Comparison of ENCODE assay signal across 28 cellular contexts in genomic region chr13:38166121-38166520, GRCh38.
DNase-seq lines count a peak whose midpoint lies in the region; ATAC-seq and TF ChIP-seq lines count a peak whose summit lies in the region.
"Had no signal": no experiment of that assay in that cellular context is flagged by ENCODE, and none has a peak within 500 bp of the region (broad histone marks: within the 10 kb centered on the region; RNA-seq: fewer than 3 reads in every experiment).

No MANE protein-coding gene starts in this region.

- TF ChIP-seq CTCF in HFFc6 (IDR thresholded peaks at IDR 0.05) (no peak), foreskin keratinocyte (conservative IDR thresholded peaks at IDR 0.05) (no peak), lower leg skin (IDR thresholded peaks at IDR 0.05) (no peak)

- no peak overlapping the region for H3K4me3 Mint-ChIP-seq in HFFc6
- H3K4me3 Mint-ChIP-seq: activated naive CD4-positive, alpha-beta T cell treated with anti-CD3 and anti-CD28 coated beads, Interleukin-2, amount 10 ng/mL, durations not matched to agents 7 days and 5 days; naive B cell; type B pancreatic cell had no signal

- no peaks in the 10 kb centered on the region for H3K4me1 Mint-ChIP-seq in HFFc6 (ENCODE audit: low read depth)

- no peaks in the 10 kb centered on the region for H3K36me3 Mint-ChIP-seq in HFFc6 (ENCODE audit: low read depth)
- H3K36me3 Mint-ChIP-seq: activated naive CD4-positive, alpha-beta T cell treated with anti-CD3 and anti-CD28 coated beads, Interleukin-2, amount 10 ng/mL, durations not matched to agents 7 days and 5 days; naive B cell; type B pancreatic cell had no signal

- WGBS in lower leg skin, 2 donors, result 83 to 85% methylated on average over 2 of the region's 2 CpGs

- H3K27me3 Mint-ChIP-seq in HFFc6 (ENCODE audit: insufficient read depth), result no peaks in the 10 kb centered on the region
- H3K27me3 Mint-ChIP-seq: activated naive CD4-positive, alpha-beta T cell treated with anti-CD3 and anti-CD28 coated beads, Interleukin-2, amount 10 ng/mL, durations not matched to agents 7 days and 5 days; naive B cell; type B pancreatic cell had no signal

- TF ChIP-seq POLR2A in lower leg skin (IDR thresholded peaks at IDR 0.05), result no peak

- no peak overlapping the region for H3K27ac ChIP-seq in foreskin keratinocyte
- H3K27ac ChIP-seq: dorsolateral prefrontal cortex, Peyer's patch, SJCRH30 had no signal

- H3K27me3 ChIP-seq in foreskin keratinocyte, result no peaks in the 10 kb centered on the region
- H3K27me3 ChIP-seq: BE2C, dorsolateral prefrontal cortex, Peyer's patch, SJCRH30 had no signal

- in situ Hi-C loops in ACHN (cut with HindIII; ENCODE audit: low pct_ligation_motif_present, low pct_unique_long_range_greater_than_20kb, low sequenced_read_pairs), result no loop called here

- intact Hi-C loops in lower leg skin (cut with DNase I; ENCODE audit: low total_unique reads), result no loop called here

- H3K9me3 Mint-ChIP-seq in HFFc6, result no peaks in the 10 kb centered on the region
- H3K9me3 Mint-ChIP-seq: activated naive CD4-positive, alpha-beta T cell treated with anti-CD3 and anti-CD28 coated beads, Interleukin-2, amount 10 ng/mL, durations not matched to agents 7 days and 5 days; naive B cell; type B pancreatic cell had no signal

- H3K4me3 ChIP-seq in lower leg skin (ENCODE audit: low read depth, poor library complexity, severe bottlenecking), result no peak overlapping the region
- H3K4me3 ChIP-seq: dorsolateral prefrontal cortex, K562, Peyer's patch, SJCRH30, smooth muscle cell had no signal

- no peaks in the 10 kb centered on the region for H3K4me1 ChIP-seq in foreskin keratinocyte
- H3K4me1 ChIP-seq: BE2C, Peyer's patch, SJCRH30 had no signal

- H3K27ac Mint-ChIP-seq in HFFc6, result no peak overlapping the region
- H3K27ac Mint-ChIP-seq: activated naive CD4-positive, alpha-beta T cell treated with anti-CD3 and anti-CD28 coated beads, Interleukin-2, amount 10 ng/mL, durations not matched to agents 7 days and 5 days; type B pancreatic cell had no signal

- peak; percentile 35 for ATAC-seq in foreskin keratinocyte
- ATAC-seq in GM19455 (IDR thresholded peaks at IDR 0.05; ENCODE audit: unreplicated experiment), result no peak
- ATAC-seq: K562 had no signal

- DNase-seq in ACHN, result peak; percentile 33
- DNase-seq in HFFc6, result peak; percentile 31
- DNase-seq in astrocyte of the hippocampus (ENCODE audit: low read depth, low spot score), result peak; percentile 29
- DNase-seq in foreskin keratinocyte, result peak; percentile 23 to 52
- DNase-seq in activated T-cell treated with anti-CD3 and anti-CD28 coated beads for 4 hours, result no peak
- DNase-seq in NCI-H2081 (lab: John Stamatoyannopoulos, UW), result no peak
- no peak for DNase-seq in lower leg skin (ENCODE audit: low spot score in 2 of 2)
- DNase-seq: 8988T; activated CD4-positive, alpha-beta T cell treated with anti-CD3 and anti-CD28 coated beads for 4 hours; activated naive CD4-positive, alpha-beta T cell treated with anti-CD3 and anti-CD28 coated beads, Interleukin-2, amount 10 ng/mL, durations not matched to agents 7 days and 5 days; activated T-cell treated with anti-CD3 and anti-CD28 coated beads, Interleukin-2, amount 50 U/mL, for 48 hours; BE2C; COR-L47; dorsolateral prefrontal cortex; mesendoderm; MV-4-11; naive B cell; NCI-H1694 treated with DMSO at 0.1 percent for 48 hours; NCI-H2171 treated with DMSO at 0.1 percent for 48 hours; NCI-H526; occipital lobe; Peyer's patch; SJCRH30; stimulated activated CD4-positive, alpha-beta T cell treated with anti-CD3 and anti-CD28 coated beads, Interleukin-2, amount 100 ng/mL, for 24 hours had no signal

Comparison
In these comparisons a context has a peak if more than half of its experiments do, and no peak if none do; other contexts are left out.
1. DNase-seq: peak in ACHN (single experiment), HFFc6 (single experiment), astrocyte of the hippocampus (single experiment) and foreskin keratinocyte (2 of 2); none in activated T-cell treated with anti-CD3 and anti-CD28 coated beads for 4 hours (single experiment), NCI-H2081 (0 of 2) and lower leg skin (0 of 2).